In the genomic region with DNA sequence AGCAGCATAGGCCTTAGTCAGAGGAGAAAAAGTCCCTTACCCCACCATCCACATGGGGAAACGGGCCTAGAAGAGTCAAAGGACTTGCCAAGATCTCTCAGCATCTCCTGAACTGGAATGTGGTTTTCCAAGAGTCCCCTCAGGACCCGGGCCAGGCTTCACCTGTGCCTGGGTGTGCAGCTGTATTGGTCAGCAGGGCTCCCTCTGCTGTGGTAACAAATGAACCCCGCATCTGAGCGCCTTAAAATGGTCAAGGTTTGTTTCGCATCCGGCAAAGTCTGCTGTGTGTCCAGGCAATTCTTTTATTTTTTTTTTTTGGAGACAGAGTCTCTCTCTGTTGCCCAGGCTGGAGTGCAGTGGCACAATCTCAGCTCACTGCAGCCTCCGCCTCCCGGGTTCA, we compare ENCODE assay signal across 1 cellular context.
TF ChIP-seq lines count a peak whose summit lies in the region.

No MANE protein-coding gene starts in this region.

TF ChIP-seq in HepG2, 621 proteins besides CTCF, POLR2A, EP300 and RAD21 (continued from another document):
- TF ChIP-seq HOXA3 (CRISPR knock-in tag; IDR thresholded peaks at IDR 0.05) = no peak
- no peak for TF ChIP-seq MTA3 (CRISPR knock-in tag; IDR thresholded peaks at IDR 0.05)
- no peak for TF ChIP-seq ZFP62 (CRISPR knock-in tag; IDR thresholded peaks at IDR 0.05)
- no peak for TF ChIP-seq ZNF441 (CRISPR knock-in tag; IDR thresholded peaks at IDR 0.05; ENCODE audit: borderline replicate concordance)
- TF ChIP-seq NR2F1 (CRISPR knock-in tag; IDR thresholded peaks at IDR 0.05) = no peak
- TF ChIP-seq ATRX (CRISPR knock-in tag; IDR thresholded peaks at IDR 0.05; ENCODE audit: borderline replicate concordance) = no peak
- TF ChIP-seq STAG1 (CRISPR knock-in tag; IDR thresholded peaks at IDR 0.05) = no peak
- TF ChIP-seq SP140L (CRISPR knock-in tag; IDR thresholded peaks at IDR 0.05; ENCODE audit: borderline replicate concordance) = no peak
- no peak for TF ChIP-seq ZNF691 (CRISPR knock-in tag; IDR thresholded peaks at IDR 0.05; ENCODE audit: borderline replicate concordance, low read depth)
